9 cellular contexts compared by ENCODE assay signal in genomic region chr2:207847807-207848544, GRCh38.
A peak's percentile ranks its signal among the peaks of the same experiment; 100 is the strongest.
DNase-seq lines count a peak whose midpoint lies in the region; ATAC-seq and TF ChIP-seq lines count a peak whose summit lies in the region.
"Had no signal": no experiment of that assay in that cellular context is flagged by ENCODE, and none has a peak within 500 bp of the region (broad histone marks: within the 10 kb centered on the region; RNA-seq: fewer than 3 reads in every experiment).

No MANE protein-coding gene starts in this region.

- no peaks in the 10 kb centered on the region for H3K4me1 Mint-ChIP-seq in activated CD4-positive, alpha-beta T cell treated with anti-CD3 and anti-CD28 coated beads for 36 hours

- peak overlapping the region; percentile 22 for H3K27ac ChIP-seq in epithelial cell of prostate

- H3K36me3 Mint-ChIP-seq in activated CD4-positive, alpha-beta T cell treated with anti-CD3 and anti-CD28 coated beads for 36 hours (ENCODE audit: low read depth) = no peaks in the 10 kb centered on the region

- CTCF ChIA-PET in activated CD4-positive, alpha-beta T cell treated with anti-CD3 and anti-CD28 coated beads for 36 hours (lab: Charles Lee) = interaction anchor here (1.4 kb wide), 1 partner anchor 193 kb away, joined by 3 read pairs; no protein-coding TSS in a partner anchor

- POLR2A ChIA-PET in activated CD4-positive, alpha-beta T cell treated with anti-CD3 and anti-CD28 coated beads for 36 hours (lab: Charles Lee) = no interaction called here

- intact Hi-C loops in activated CD4-positive, alpha-beta T cell treated with anti-CD3 and anti-CD28 coated beads for 36 hours (cut with DNase I, micrococcal nuclease) = no loop called here

- DNase-seq in GM03348 (ENCODE audit: low spot score) = peak; percentile 23
- DNase-seq in NCI-H345 treated with DMSO at 0.1 percent for 48 hours (lab: John Stamatoyannopoulos, UW; ENCODE audit: unreplicated experiment) = peak; percentile 9
- DNase-seq in epithelial cell of prostate (ENCODE audit: low read depth, low spot score) = peak; percentile 68
- no peak for DNase-seq in omental fat pad (ENCODE audit: low spot score)
- DNase-seq in SKM-1 (lab: John Stamatoyannopoulos, UW; ENCODE audit: unreplicated experiment) = no peak
- DNase-seq in activated CD4-positive, alpha-beta T cell treated with anti-CD3 and anti-CD28 coated beads for 36 hours = no peak
- DNase-seq: RPMI8226 had no signal

- no peak overlapping the region for H3K27ac Mint-ChIP-seq in activated CD4-positive, alpha-beta T cell treated with anti-CD3 and anti-CD28 coated beads for 36 hours

- H3K9me3 Mint-ChIP-seq in activated CD4-positive, alpha-beta T cell treated with anti-CD3 and anti-CD28 coated beads for 36 hours (ENCODE audit: low read depth) = no peaks in the 10 kb centered on the region

- no peak for TF ChIP-seq CTCF in omental fat pad (IDR thresholded peaks at IDR 0.05)

- ATAC-seq in omental fat pad (ENCODE audit: low FRiP score) = peak; percentile 37
- ATAC-seq in GM18517 (IDR thresholded peaks at IDR 0.05; ENCODE audit: unreplicated experiment) = no peak
- ATAC-seq in HG02588 (IDR thresholded peaks at IDR 0.05; ENCODE audit: unreplicated experiment) = no peak
- no peak for ATAC-seq in activated CD4-positive, alpha-beta T cell treated with anti-CD3 and anti-CD28 coated beads for 36 hours

- H3K27me3 Mint-ChIP-seq in activated CD4-positive, alpha-beta T cell treated with anti-CD3 and anti-CD28 coated beads for 36 hours = no peaks in the 10 kb centered on the region

- H3K4me3 Mint-ChIP-seq in activated CD4-positive, alpha-beta T cell treated with anti-CD3 and anti-CD28 coated beads for 36 hours = no peak overlapping the region

Comparison
In these comparisons a context has a peak if more than half of its experiments do, and no peak if none do; other contexts are left out.
1. DNase-seq: peak in GM03348 (single experiment), NCI-H345 treated with DMSO at 0.1 percent for 48 hours (single experiment) and epithelial cell of prostate (single experiment); none in omental fat pad (single experiment), SKM-1 (single experiment) and activated CD4-positive, alpha-beta T cell treated with anti-CD3 and anti-CD28 coated beads for 36 hours (single experiment).